In the genomic region with DNA sequence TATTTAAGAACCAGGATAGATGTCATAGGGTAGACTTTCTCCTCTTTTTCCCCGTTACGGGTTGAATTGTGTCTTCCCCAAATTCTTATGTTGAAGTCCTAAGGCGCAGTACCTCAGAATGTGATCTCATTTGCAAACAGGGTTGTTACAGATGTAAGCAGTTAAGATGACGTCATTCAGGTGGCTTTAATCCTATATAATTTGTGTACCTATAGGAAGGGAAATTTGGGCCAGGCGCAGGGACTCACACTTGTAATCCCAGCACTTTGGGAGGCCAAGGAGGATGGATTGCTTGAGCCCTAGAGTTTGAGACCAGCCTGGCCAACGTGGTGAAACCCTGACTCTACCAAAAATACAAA, we compare ENCODE assay signal across 32 cellular contexts.
"Had no signal": no experiment of that assay in that cellular context is flagged by ENCODE, and none has a peak within 500 bp of the region (broad histone marks: within the 10 kb centered on the region; RNA-seq: fewer than 3 reads in every experiment).

No MANE protein-coding gene starts in this region.

- H3K4me3 Mint-ChIP-seq: activated B cell treated with CpG ODN at 0.5 μM for 24 hours; activated CD4-positive, alpha-beta T cell treated with anti-CD3 and anti-CD28 coated beads, Interleukin-2, amount 10 ng/mL, durations not matched to agents 24 days and 14 days; activated CD8-positive, alpha-beta memory T cell treated with anti-CD3 and anti-CD28 coated beads, Interleukin-2, amount 10 ng/mL, durations not matched to agents 7 days and 5 days; activated naive CD8-positive, alpha-beta T cell; activated T-cell treated with anti-CD3 and anti-CD28 coated beads, Interleukin-2, amount 50 U/mL, for 24 hours; activated T-helper 1 cell treated with anti-CD3 and anti-CD28 coated beads, Interleukin-12 subunit alpha, Interleukin-12 subunit beta, Interleukin-2, Interleukin-4 antibody, amounts not matched to agents 30 ng/mL and 10 ng/mL and 1 ng/mL, durations not matched to agents 14 hours and 24 hours and 36 hours; brain; central memory CD8-positive, alpha-beta T cell; T-cell had no signal

- ATAC-seq: activated CD8-positive, alpha-beta memory T cell treated with anti-CD3 and anti-CD28 coated beads, Interleukin-2, amount 10 ng/mL, durations not matched to agents 7 days and 5 days; Panc1; Right ventricle myocardium inferior; T-cell had no signal

- H3K27me3 Mint-ChIP-seq: activated CD4-positive, alpha-beta T cell treated with anti-CD3 and anti-CD28 coated beads, Interleukin-2, amount 10 ng/mL, durations not matched to agents 24 days and 14 days; activated CD8-positive, alpha-beta memory T cell treated with anti-CD3 and anti-CD28 coated beads, Interleukin-2, amount 10 ng/mL, durations not matched to agents 7 days and 5 days; activated naive CD8-positive, alpha-beta T cell; activated T-cell treated with anti-CD3 and anti-CD28 coated beads, Interleukin-2, amount 50 U/mL, for 24 hours; central memory CD8-positive, alpha-beta T cell had no signal

- H3K4me3 ChIP-seq: SK-N-MC had no signal

- H3K27ac ChIP-seq: SK-N-MC had no signal

- H3K9me3 Mint-ChIP-seq: activated B cell treated with CpG ODN at 0.5 μM for 24 hours; activated CD4-positive, alpha-beta T cell treated with anti-CD3 and anti-CD28 coated beads, Interleukin-2, amount 10 ng/mL, durations not matched to agents 24 days and 14 days; activated T-cell treated with anti-CD3 and anti-CD28 coated beads, Interleukin-2, amount 50 U/mL, for 24 hours; activated T-helper 1 cell treated with anti-CD3 and anti-CD28 coated beads, Interleukin-12 subunit alpha, Interleukin-12 subunit beta, Interleukin-2, Interleukin-4 antibody, amounts not matched to agents 30 ng/mL and 10 ng/mL and 1 ng/mL, durations not matched to agents 14 hours and 24 hours and 36 hours; brain; central memory CD8-positive, alpha-beta T cell; T-cell had no signal

- H3K36me3 Mint-ChIP-seq: activated naive CD8-positive, alpha-beta T cell; brain; T-cell had no signal

- FAIRE-seq: astrocyte, TTC549 had no signal

- DNase-seq: activated B cell treated with CpG ODN at 0.5 μM for 24 hours; activated CD4-positive, alpha-beta T cell treated with anti-CD3 and anti-CD28 coated beads for 1 hour; activated CD4-positive, alpha-beta T cell treated with anti-CD3 and anti-CD28 coated beads, Interleukin-2, amount 10 ng/mL, durations not matched to agents 24 days and 14 days; activated CD4-positive, alpha-beta T cell treated with anti-CD3 and anti-CD28 coated beads, Interleukin-2, amount 50 U/mL, for 48 hours; activated CD8-positive, alpha-beta memory T cell treated with anti-CD3 and anti-CD28 coated beads, Interleukin-2, amount 10 ng/mL, durations not matched to agents 7 days and 5 days; activated effector memory CD4-positive, alpha-beta T cell treated with anti-CD3 and anti-CD28 coated beads, Interleukin-2, amount 50 U/mL, for 16 hours; activated naive CD4-positive, alpha-beta T cell treated with Interleukin-2 at 50 U/mL for 16 hours; activated T-cell treated with anti-CD3 and anti-CD28 coated beads, Interleukin-2, amount 50 U/mL, for 24 hours; amygdala; Kasumi-1; NCI-H1048; NCI-H146; NCI-H187 treated with DMSO at 0.1 percent for 48 hours; NCI-H2081 treated with DMSO at 0.1 percent for 48 hours; NCI-H446; NCI-H524; NCI-H748 treated with DMSO at 0.1 percent for 48 hours; NK-92 treated with Interleukin-12 subunit alpha and Interleukin-12 subunit beta, amount 100 ng/mL, for 24 hours; OCI-M1; RPMI8226; T-cell; T-helper 2 cell; T1000 had no signal

- H3K27ac Mint-ChIP-seq: activated B cell treated with CpG ODN at 0.5 μM for 24 hours; activated CD4-positive, alpha-beta T cell treated with anti-CD3 and anti-CD28 coated beads, Interleukin-2, amount 10 ng/mL, durations not matched to agents 24 days and 14 days; activated CD8-positive, alpha-beta memory T cell treated with anti-CD3 and anti-CD28 coated beads, Interleukin-2, amount 10 ng/mL, durations not matched to agents 7 days and 5 days; activated naive CD8-positive, alpha-beta T cell; activated T-cell treated with anti-CD3 and anti-CD28 coated beads, Interleukin-2, amount 50 U/mL, for 24 hours; activated T-helper 1 cell treated with anti-CD3 and anti-CD28 coated beads, Interleukin-12 subunit alpha, Interleukin-12 subunit beta, Interleukin-2, Interleukin-4 antibody, amounts not matched to agents 30 ng/mL and 10 ng/mL and 1 ng/mL, durations not matched to agents 14 hours and 24 hours and 36 hours; T-cell had no signal

- H3K4me1 Mint-ChIP-seq: activated B cell treated with CpG ODN at 0.5 μM for 24 hours had no signal
